Comparison of ENCODE assay signal across 9 cellular contexts in the genomic region with DNA sequence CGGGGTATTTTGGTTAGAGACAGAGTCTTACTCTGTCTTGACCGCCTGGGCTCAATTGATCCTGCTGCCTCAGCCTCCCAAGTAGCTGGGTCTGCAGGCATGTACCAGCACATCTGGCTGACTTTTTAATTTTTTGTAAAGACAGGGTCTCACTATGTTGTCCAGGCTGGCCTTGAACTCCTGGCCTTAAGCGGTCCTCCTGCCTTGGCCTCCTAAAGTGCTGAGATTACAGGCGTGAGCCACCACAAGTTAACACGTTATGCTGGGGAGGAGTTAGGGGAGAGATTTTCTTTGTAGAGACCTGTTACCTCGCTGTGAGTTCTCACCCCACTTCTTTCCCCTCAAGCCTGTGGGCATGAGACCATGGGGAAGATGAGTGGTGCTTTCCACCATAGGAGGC. TPM values are rescaled to one million over a fixed set of nuclear protein-coding genes. Genes with fewer than 3 reads are reported as not detected.
DNase-seq lines count a peak whose midpoint lies in the region; ATAC-seq lines count a peak whose summit lies in the region.
"Had no signal": no experiment of that assay in that cellular context is flagged by ENCODE, and none has a peak within 500 bp of the region (broad histone marks: within the 10 kb centered on the region; RNA-seq: fewer than 3 reads in every experiment).

No MANE protein-coding gene starts in this region.

- ATAC-seq in activated T-helper 17 cell treated with anti-CD3 and anti-CD28 coated beads, Interleukin-2, amount 50 U/mL, for 72 hours (replicated peaks) = no peak
- ATAC-seq: naive thymus-derived CD4-positive, alpha-beta T cell; sciatic nerve had no signal

- peak overlapping the region; percentile 100 for H3K27ac Mint-ChIP-seq in activated T-helper 17 cell treated with anti-CD3 and anti-CD28 coated beads, Interleukin-2, amount 50 U/mL, for 72 hours

- H3K9me3 Mint-ChIP-seq in activated T-helper 17 cell treated with anti-CD3 and anti-CD28 coated beads, Interleukin-2, amount 50 U/mL, for 72 hours = no peaks in the 10 kb centered on the region

- H3K4me3 Mint-ChIP-seq in activated T-helper 17 cell treated with anti-CD3 and anti-CD28 coated beads, Interleukin-2, amount 50 U/mL, for 72 hours = peak overlapping the region; percentile 83

- H3K36me3 Mint-ChIP-seq in activated T-helper 17 cell treated with anti-CD3 and anti-CD28 coated beads, Interleukin-2, amount 50 U/mL, for 72 hours (ENCODE audit: low read depth) = peaks cover 14% of the 10 kb centered on the region

- peaks cover 40% of the 10 kb centered on the region for H3K4me1 Mint-ChIP-seq in activated T-helper 17 cell treated with anti-CD3 and anti-CD28 coated beads, Interleukin-2, amount 50 U/mL, for 72 hours

- H3K27me3 Mint-ChIP-seq in activated T-helper 17 cell treated with anti-CD3 and anti-CD28 coated beads, Interleukin-2, amount 50 U/mL, for 72 hours = no peaks in the 10 kb centered on the region
- H3K27me3 Mint-ChIP-seq: naive thymus-derived CD4-positive, alpha-beta T cell had no signal

- no peak for DNase-seq in activated effector memory CD4-positive, alpha-beta T cell treated with anti-CD3 and anti-CD28 coated beads, Interleukin-2, amount 50 U/mL, for 16 hours
- DNase-seq: activated CD8-positive, alpha-beta memory T cell treated with anti-CD3 and anti-CD28 coated beads, Interleukin-2, amount 50 U/mL, for 4 hours; EL; naive thymus-derived CD4-positive, alpha-beta T cell; NCI-H1105; T1000 had no signal

RNA-seq across cellular contexts. Expression of a gene that starts 1.8 kb away (rescaled TPM):
- total RNA-seq in activated T-helper 17 cell treated with anti-CD3 and anti-CD28 coated beads, Interleukin-2, amount 50 U/mL, for 72 hours = 10 to 100 TPM; 18.3 to 43.5 TPM
- total RNA-seq: NCI-H460 had no signal

RNA-seq across cellular contexts. Expression of a gene that starts 25.5 kb away (rescaled TPM):
- total RNA-seq in activated T-helper 17 cell treated with anti-CD3 and anti-CD28 coated beads, Interleukin-2, amount 50 U/mL, for 72 hours = 1 to 10 TPM; 2.6 to 4.2 TPM

RNA-seq across cellular contexts. Expression of a gene that starts 42.4 kb away (rescaled TPM):
- total RNA-seq in activated T-helper 17 cell treated with anti-CD3 and anti-CD28 coated beads, Interleukin-2, amount 50 U/mL, for 72 hours = 100 to 1,000 TPM; 115 to 214 TPM

RNA-seq across cellular contexts. Expression of a gene that starts 51.2 kb away (rescaled TPM):
- 10 to 100 TPM; 31.2 to 31.5 TPM for total RNA-seq in activated T-helper 17 cell treated with anti-CD3 and anti-CD28 coated beads, Interleukin-2, amount 50 U/mL, for 72 hours

RNA-seq across cellular contexts. Expression of a gene that starts 52.4 kb away (rescaled TPM):
- total RNA-seq in activated T-helper 17 cell treated with anti-CD3 and anti-CD28 coated beads, Interleukin-2, amount 50 U/mL, for 72 hours = 100 to 1,000 TPM; 153 to 167 TPM
